In genomic region chr2:68435605-68436004, GRCh38 we compare ENCODE assay signal across 14 cellular contexts. TPM values are rescaled to one million over a fixed set of nuclear protein-coding genes. Genes with fewer than 3 reads are reported as not detected.
DNase-seq lines count a peak whose midpoint lies in the region; ATAC-seq, FAIRE-seq and TF ChIP-seq lines count a peak whose summit lies in the region.
"Had no signal": no experiment of that assay in that cellular context is flagged by ENCODE, and none has a peak within 500 bp of the region (broad histone marks: within the 10 kb centered on the region; RNA-seq: fewer than 3 reads in every experiment).

No MANE protein-coding gene starts in this region.

- H3K27ac Mint-ChIP-seq in chondrocyte (ENCODE audit: unreplicated experiment), result peak overlapping the region; percentile 91

- no peaks in the 10 kb centered on the region for H3K36me3 Mint-ChIP-seq in chondrocyte (ENCODE audit: low read depth)

- FAIRE-seq in HepG2 (lab: Jason Lieb, UNC), result no peak

- TF ChIP-seq EP300 in HepG2 (IDR thresholded peaks at IDR 0.05; ENCODE audit: low read depth in 2 of 2, low read length in 2 of 2) (no peak), HepG2 (CRISPR knock-in tag; IDR thresholded peaks at IDR 0.05; ENCODE audit: borderline replicate concordance) (no peak), suprapubic skin (IDR thresholded peaks at IDR 0.05) (no peak)

- peaks cover 23% of the 10 kb centered on the region for H3K4me1 Mint-ChIP-seq in chondrocyte (ENCODE audit: low read depth)

- POLR2A ChIA-PET in HepG2 (lab: Yijun Ruan, JAX), result no interaction called here

- H2AFZ ChIP-seq in HepG2 (ENCODE audit: low read length), result no peak overlapping the region

- H3K27me3 ChIP-seq in HepG2 (ENCODE audit: control insufficient read depth in 1 of 2, insufficient read depth in 2 of 2, low read length in 2 of 2), result peaks cover 0 to 7% of the 10 kb centered on the region in 2 experiments; a peak in 2 of 5 replicates
- no peaks in the 10 kb centered on the region for H3K27me3 ChIP-seq in suprapubic skin

- H3K4me3 ChIP-seq in HepG2 (replicated peaks in 1 of 3; ENCODE audit: insufficient read depth in 1 of 3, low read depth in 2 of 3, low read length in 3 of 3) (no peak overlapping the region), suprapubic skin (no peak overlapping the region)

- H3K9ac ChIP-seq in HepG2 (ENCODE audit: insufficient read depth, low read depth, low read length), result no peak overlapping the region

- no peak overlapping the region for H3K4me2 ChIP-seq in HepG2 (ENCODE audit: low read depth, low read length)

- CTCF ChIA-PET in HepG2 (lab: Yijun Ruan, JAX; ENCODE audit: low intra/inter-chr PET ratio, low total read pairs), result no interaction called here

- H3K79me2 ChIP-seq in HepG2 (ENCODE audit: insufficient read depth, low read length), result no peaks in the 10 kb centered on the region

- in situ Hi-C loops in HepG2 (cut with HindIII; ENCODE audit: extremely low pct_ligation_motif_present, low pct_unique_long_range_greater_than_20kb), result no loop called here

- ATAC-seq in HepG2, result no peak
- no peak for ATAC-seq in HG03159 (IDR thresholded peaks at IDR 0.05; ENCODE audit: unreplicated experiment)
- no peak for ATAC-seq in GM21717 (IDR thresholded peaks at IDR 0.05; ENCODE audit: unreplicated experiment)
- ATAC-seq in HG03378 (IDR thresholded peaks at IDR 0.05; ENCODE audit: unreplicated experiment), result no peak

- H3K36me3 ChIP-seq in HepG2 (replicated peaks in 1 of 2; ENCODE audit: control insufficient read depth in 1 of 2, insufficient read depth in 2 of 2, low read length in 2 of 2) (no peaks in the 10 kb centered on the region), suprapubic skin (no peaks in the 10 kb centered on the region)

- TF ChIP-seq CTCF in chondrocyte (IDR thresholded peaks at IDR 0.05) (no peak), HepG2 (CRISPR knock-in tag; IDR thresholded peaks at IDR 0.05) (no peak), suprapubic skin (IDR thresholded peaks at IDR 0.05) (no peak)

- H3K4me1 ChIP-seq in HepG2 (ENCODE audit: insufficient read depth, low read length) (no peaks in the 10 kb centered on the region; the same call in 1 of the 2 replicates), suprapubic skin (peaks cover 9% of the 10 kb centered on the region)

- TF ChIP-seq RAD21 in HepG2 (CRISPR knock-in tag; IDR thresholded peaks at IDR 0.05), result no peak

- no peak overlapping the region for H3K27ac ChIP-seq in HepG2 (ENCODE audit: extremely low read length, insufficient read depth, low read length)
- H3K27ac ChIP-seq in suprapubic skin, result peak overlapping the region; percentile 11

- DNase-seq in LHCN-M2 (ENCODE audit: low read depth), result peak; percentile 5
- no peak for DNase-seq in chondrocyte (ENCODE audit: low spot score)
- no peak for DNase-seq in HepG2 (ENCODE audit: low spot score)
- DNase-seq in suprapubic skin (ENCODE audit: low spot score in 2 of 2), result no peak
- no peak for DNase-seq in NCI-H2107 (lab: John Stamatoyannopoulos, UW)
- DNase-seq: DND-41; effector CD8-positive, alpha-beta T cell; glutamatergic neuron; H9; occipital lobe had no signal

- H3K27me3 Mint-ChIP-seq in chondrocyte (ENCODE audit: low read depth), result no peaks in the 10 kb centered on the region

- H3K4me3 Mint-ChIP-seq in chondrocyte (ENCODE audit: unreplicated experiment), result peak overlapping the region; percentile 42
- H3K4me3 Mint-ChIP-seq: CD14-positive monocyte, H9 had no signal

- TF ChIP-seq POLR2A in HepG2 (IDR thresholded peaks at IDR 0.05; ENCODE audit: insufficient read depth in 1 of 2, low read depth in 2 of 2, low read length in 2 of 2) (no peak), suprapubic skin (IDR thresholded peaks at IDR 0.05) (no peak)

- BruUV-seq in HepG2 (replicated peaks; lab: Mats Ljungman, UMichigan), result no TSS peak

- H3K9me3 ChIP-seq in HepG2 (ENCODE audit: low read length), result no peaks in the 10 kb centered on the region
- H3K9me3 ChIP-seq in suprapubic skin, result no peaks in the 10 kb centered on the region

- H3K9me3 Mint-ChIP-seq in chondrocyte (ENCODE audit: low read depth), result no peaks in the 10 kb centered on the region
- H3K9me3 Mint-ChIP-seq: H9 had no signal

- intact Hi-C loops in HepG2 (cut with micrococcal nuclease; ENCODE audit: unreplicated experiment), result no loop called here

- H4K20me1 ChIP-seq in HepG2 (ENCODE audit: insufficient read depth, low read length), result no peaks in the 10 kb centered on the region

TF ChIP-seq in HepG2, 621 proteins besides CTCF, POLR2A, EP300 and RAD21:
- no peak for TF ChIP-seq ZKSCAN5 (CRISPR knock-in tag; IDR thresholded peaks at IDR 0.05)
- TF ChIP-seq CCAR2 (optimal IDR thresholded peaks at IDR 0.05; ENCODE audit: low read depth, low read length), result no peak
- TF ChIP-seq ZNF530 (CRISPR knock-in tag; IDR thresholded peaks at IDR 0.05; ENCODE audit: low read depth), result no peak
- no peak for TF ChIP-seq KDM2A (CRISPR knock-in tag; IDR thresholded peaks at IDR 0.05; ENCODE audit: borderline replicate concordance, low read depth)
- 0 out of 2 replicates have a peak, but pooled peaks have one; percentile 17 for TF ChIP-seq CEBPB (IDR thresholded peaks at IDR 0.05; ENCODE audit: borderline replicate concordance, low read depth, low read length)
TF ChIP-seq in HepG2: peak in this region for 1.

RNA-seq across cellular contexts. Expression of gene FBXO48, which starts 31.5 kb away (rescaled TPM):
- total RNA-seq in LHCN-M2 (2014; rRNA removed) (0.64 and 1.0 TPM in 2 replicates), chondrocyte (0.55 to 0.63 TPM (median 0.62 TPM) in 3 replicates), HepG2 (2016; rRNA removed; fragmentation: Illumina TruSeq; extraction: Trizol) (0.42 and 0.59 TPM in 2 replicates), suprapubic skin (1 to 10 TPM; 1.1 to 2.7 (median 1.7) TPM)
- 0.26 TPM for polyA plus RNA-seq in LHCN-M2 (2012)
- total RNA-seq in HepG2 (2016; cell fraction: cytosol; rRNA removed; fragmentation: Illumina TruSeq; extraction: Trizol; ENCODE audit: low read depth), result 0.18 and 0.20 TPM in 2 replicates
- total RNA-seq in HepG2 (2016; cell fraction: insoluble cytoplasmic fraction; rRNA removed; fragmentation: Illumina TruSeq; extraction: Trizol), result 0.41 and 0.59 TPM in 2 replicates
- 0.41 and 0.56 TPM in 2 replicates for total RNA-seq in HepG2 (2016; cell fraction: membrane; rRNA removed; fragmentation: Illumina TruSeq; extraction: Trizol)
- 0.56 and 0.69 TPM in 2 replicates for total RNA-seq in HepG2 (2016; cell fraction: nucleus; rRNA removed; fragmentation: Illumina TruSeq; extraction: Trizol)
- 0.86 and 1.1 TPM in 2 replicates for polyA plus RNA-seq in HepG2 (2011; rRNA removed)
- polyA plus RNA-seq in HepG2 (2011; cell fraction: cytosol; rRNA removed), result 0.32 and 0.64 TPM in 2 replicates
- 0.53 and 0.93 TPM in 2 replicates for polyA plus RNA-seq in HepG2 (2011; cell fraction: nucleus; rRNA removed)
- 0.45 and 0.62 TPM in 2 replicates for polyA plus RNA-seq in HepG2 (2012)
- 0.22 and 0.27 TPM in 2 replicates for polyA plus RNA-seq in HepG2 (2016; cell fraction: cytosol; fragmentation: Illumina TruSeq; extraction: Trizol; ENCODE audit: low read depth)
- polyA plus RNA-seq in HepG2 (2016; cell fraction: insoluble cytoplasmic fraction; fragmentation: Illumina TruSeq; extraction: Trizol; ENCODE audit: low read depth), result 0.68 and 0.71 TPM in 2 replicates
- 0.33 and 0.52 TPM in 2 replicates for polyA plus RNA-seq in HepG2 (2016; cell fraction: membrane; fragmentation: Illumina TruSeq; extraction: Trizol; ENCODE audit: low read depth)
- 1.5 and 1.6 TPM in 2 replicates for polyA plus RNA-seq in HepG2 (2016; cell fraction: nucleus; fragmentation: Illumina TruSeq; extraction: Trizol; ENCODE audit: insufficient read depth, low read depth)
- polyA minus RNA-seq in HepG2 (2011; rRNA and poly(A)+ RNA removed; ENCODE audit: low replicate concordance), result 0.28 and 0.68 TPM in 2 replicates
- polyA minus RNA-seq in HepG2 (2011; cell fraction: cytosol; rRNA and poly(A)+ RNA removed), result 0.44 and 0.49 TPM in 2 replicates
- 1.5 and 1.6 TPM in 2 replicates for polyA minus RNA-seq in HepG2 (2011; cell fraction: nucleus; rRNA and poly(A)+ RNA removed)

RNA-seq across cellular contexts. Expression of gene APLF, which starts 31.8 kb away (rescaled TPM):
- total RNA-seq in LHCN-M2 (2014; rRNA removed), result 2.0 and 3.4 TPM in 2 replicates
- polyA plus RNA-seq in LHCN-M2 (2012), result 0.80 TPM
- total RNA-seq in chondrocyte, result 3.9 to 4.5 TPM (median 4.3 TPM) in 3 replicates
- 2.0 and 2.2 TPM in 2 replicates for total RNA-seq in HepG2 (2016; rRNA removed; fragmentation: Illumina TruSeq; extraction: Trizol)
- 13.5 and 14.5 TPM in 2 replicates for total RNA-seq in HepG2 (2016; cell fraction: cytosol; rRNA removed; fragmentation: Illumina TruSeq; extraction: Trizol; ENCODE audit: low read depth)
- total RNA-seq in HepG2 (2016; cell fraction: insoluble cytoplasmic fraction; rRNA removed; fragmentation: Illumina TruSeq; extraction: Trizol), result 1.7 and 2.3 TPM in 2 replicates
- total RNA-seq in HepG2 (2016; cell fraction: membrane; rRNA removed; fragmentation: Illumina TruSeq; extraction: Trizol), result 7.8 and 9.4 TPM in 2 replicates
- 2.2 and 2.3 TPM in 2 replicates for total RNA-seq in HepG2 (2016; cell fraction: nucleus; rRNA removed; fragmentation: Illumina TruSeq; extraction: Trizol)
- 0.45 and 0.57 TPM in 2 replicates for polyA plus RNA-seq in HepG2 (2011; rRNA removed)
- polyA plus RNA-seq in HepG2 (2011; cell fraction: cytosol; rRNA removed), result 0.24 and 0.33 TPM in 2 replicates
- polyA plus RNA-seq in HepG2 (2011; cell fraction: nucleus; rRNA removed), result 0.34 and 0.47 TPM in 2 replicates
- 0.60 and 0.76 TPM in 2 replicates for polyA plus RNA-seq in HepG2 (2012)
- polyA plus RNA-seq in HepG2 (2016; cell fraction: cytosol; fragmentation: Illumina TruSeq; extraction: Trizol; ENCODE audit: low read depth), result 0.14 and 0.24 TPM in 2 replicates
- polyA plus RNA-seq in HepG2 (2016; cell fraction: insoluble cytoplasmic fraction; fragmentation: Illumina TruSeq; extraction: Trizol; ENCODE audit: low read depth), result 1.5 and 2.1 TPM in 2 replicates
- 0.31 and 0.42 TPM in 2 replicates for polyA plus RNA-seq in HepG2 (2016; cell fraction: membrane; fragmentation: Illumina TruSeq; extraction: Trizol; ENCODE audit: low read depth)
- 1.4 and 1.7 TPM in 2 replicates for polyA plus RNA-seq in HepG2 (2016; cell fraction: nucleus; fragmentation: Illumina TruSeq; extraction: Trizol; ENCODE audit: insufficient read depth, low read depth)
- polyA minus RNA-seq in HepG2 (2011; rRNA and poly(A)+ RNA removed; ENCODE audit: low replicate concordance), result 0.05 and 0.44 TPM in 2 replicates
- 0.79 and 2.0 TPM in 2 replicates for polyA minus RNA-seq in HepG2 (2011; cell fraction: cytosol; rRNA and poly(A)+ RNA removed)
- polyA minus RNA-seq in HepG2 (2011; cell fraction: nucleus; rRNA and poly(A)+ RNA removed), result 3.0 and 4.1 TPM in 2 replicates
- 10 to 100 TPM in 2 of 4 donors, 1 to 10 TPM in 2; 8.8 to 10.5 (median 9.9) TPM for total RNA-seq in suprapubic skin
